Comparison of ENCODE assay signal across 22 cellular contexts in the genomic region with DNA sequence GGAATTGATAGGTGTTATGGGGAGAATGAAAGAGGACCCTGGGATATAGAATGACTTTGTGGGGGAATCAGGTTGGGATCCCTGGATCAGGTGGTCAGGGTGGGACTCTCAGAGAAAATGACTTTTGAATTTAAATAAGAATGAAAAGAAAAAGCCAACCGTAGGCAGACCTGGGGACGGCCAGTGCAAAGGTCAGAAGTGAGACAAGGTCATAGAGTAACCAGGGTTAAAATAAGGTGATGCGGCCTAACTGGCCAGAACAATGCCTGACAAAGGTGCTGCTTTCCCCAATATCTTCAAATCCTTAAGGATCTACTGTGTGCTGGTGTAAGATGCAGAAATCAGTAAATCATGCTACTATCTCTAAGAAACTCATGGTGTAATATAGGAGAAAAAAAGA.
DNase-seq lines count a peak whose midpoint lies in the region; ATAC-seq and TF ChIP-seq lines count a peak whose summit lies in the region.
"Had no signal": no experiment of that assay in that cellular context is flagged by ENCODE, and none has a peak within 500 bp of the region (broad histone marks: within the 10 kb centered on the region; RNA-seq: fewer than 3 reads in every experiment).

No MANE protein-coding gene starts in this region.

- H3K4me3 Mint-ChIP-seq in activated CD4-positive, alpha-beta T cell treated with anti-CD3 and anti-CD28 coated beads, Interleukin-2, amount 10 ng/mL, durations not matched to agents 24 days and 14 days: no peak overlapping the region
- no peak overlapping the region for H3K4me3 Mint-ChIP-seq in activated naive CD4-positive, alpha-beta T cell treated with anti-CD3 and anti-CD28 coated beads, Interleukin-2, amount 50 U/mL, for 24 hours
- H3K4me3 Mint-ChIP-seq in stimulated activated naive B cell treated with anti-CD40 and anti-IgM and Interleukin-4, amounts not matched to agents 10 μg/mL and 1 μg/mL and 100 μg/mL, for 72 hours: peak overlapping the region in 1 of 2 donors; percentile 7
- H3K4me3 Mint-ChIP-seq: B cell; CD14-positive monocyte; CD4-positive, alpha-beta T cell had no signal

- no peak overlapping the region for H3K27ac ChIP-seq in right lobe of liver
- no peak overlapping the region for H3K27ac ChIP-seq in ascending aorta
- H3K27ac ChIP-seq: 22Rv1, GM23248 had no signal

- H3K27me3 ChIP-seq in right lobe of liver (no peaks in the 10 kb centered on the region), ascending aorta (no peaks in the 10 kb centered on the region)
- H3K27me3 ChIP-seq: BLaER1 treated with 17β-estradiol and CSF1 and Interleukin-3, amounts not matched to agents 10 nM and 100 nM had no signal

- H3K4me1 Mint-ChIP-seq in activated CD4-positive, alpha-beta T cell treated with anti-CD3 and anti-CD28 coated beads, Interleukin-2, amount 10 ng/mL, durations not matched to agents 24 days and 14 days: peaks cover 59% of the 10 kb centered on the region
- peaks cover 34% of the 10 kb centered on the region for H3K4me1 Mint-ChIP-seq in activated naive CD4-positive, alpha-beta T cell treated with anti-CD3 and anti-CD28 coated beads, Interleukin-2, amount 50 U/mL, for 24 hours
- peaks cover 53 to 58% of the 10 kb centered on the region in 2 donors for H3K4me1 Mint-ChIP-seq in stimulated activated naive B cell treated with anti-CD40 and anti-IgM and Interleukin-4, amounts not matched to agents 10 μg/mL and 1 μg/mL and 100 μg/mL, for 72 hours

- H3K4me1 ChIP-seq in right lobe of liver (peaks cover 0 to 5% (median 2%) of the 10 kb centered on the region in 4 donors), ascending aorta (peaks cover 0 to 7% of the 10 kb centered on the region in 2 donors)

- H3K27me3 Mint-ChIP-seq in activated CD4-positive, alpha-beta T cell treated with anti-CD3 and anti-CD28 coated beads, Interleukin-2, amount 10 ng/mL, durations not matched to agents 24 days and 14 days: no peaks in the 10 kb centered on the region
- no peaks in the 10 kb centered on the region for H3K27me3 Mint-ChIP-seq in activated naive CD4-positive, alpha-beta T cell treated with anti-CD3 and anti-CD28 coated beads, Interleukin-2, amount 50 U/mL, for 24 hours
- no peaks in the 10 kb centered on the region for H3K27me3 Mint-ChIP-seq in stimulated activated naive B cell treated with anti-CD40 and anti-IgM and Interleukin-4, amounts not matched to agents 10 μg/mL and 1 μg/mL and 100 μg/mL, for 72 hours
- H3K27me3 Mint-ChIP-seq: B cell; CD4-positive, alpha-beta T cell; CD8-positive, alpha-beta memory T cell had no signal

- peaks cover 10% of the 10 kb centered on the region for H3K9me3 Mint-ChIP-seq in activated CD4-positive, alpha-beta T cell treated with anti-CD3 and anti-CD28 coated beads, Interleukin-2, amount 10 ng/mL, durations not matched to agents 24 days and 14 days
- H3K9me3 Mint-ChIP-seq in activated naive CD4-positive, alpha-beta T cell treated with anti-CD3 and anti-CD28 coated beads, Interleukin-2, amount 50 U/mL, for 24 hours: peaks cover 5% of the 10 kb centered on the region
- peaks cover 6 to 18% of the 10 kb centered on the region in 2 donors for H3K9me3 Mint-ChIP-seq in activated naive CD4-positive, alpha-beta T cell treated with anti-CD3 and anti-CD28 coated beads, Interleukin-2, amount 50 U/mL, for 72 hours
- no peaks in the 10 kb centered on the region for H3K9me3 Mint-ChIP-seq in stimulated activated naive B cell treated with anti-CD40 and anti-IgM and Interleukin-4, amounts not matched to agents 10 μg/mL and 1 μg/mL and 100 μg/mL, for 72 hours
- H3K9me3 Mint-ChIP-seq: CD8-positive, alpha-beta memory T cell had no signal

- intact Hi-C loops in activated CD4-positive, alpha-beta T cell treated with anti-CD3 and anti-CD28 coated beads, Interleukin-2, amount 10 ng/mL, durations not matched to agents 24 days and 14 days (cut with micrococcal nuclease): loop anchor here (5.0 kb wide), 1 partner anchor 165 kb away; no protein-coding TSS in a partner anchor
- intact Hi-C loops in right lobe of liver (cut with DNase I): no loop called here
- intact Hi-C loops in ascending aorta (cut with DNase I): no loop called here

- TF ChIP-seq CTCF in right lobe of liver (IDR thresholded peaks at IDR 0.05) (no peak), ascending aorta (IDR thresholded peaks at IDR 0.05) (no peak)

- 40% methylated on average over 3 of the region's 3 CpGs for WGBS in right lobe of liver (ENCODE audit: insufficient coverage, low coverage, low lambda C conversion rate, missing lambda C conversion rate)

- H3K9me3 ChIP-seq in right lobe of liver (no peaks in the 10 kb centered on the region), ascending aorta (no peaks in the 10 kb centered on the region)

- no peaks in the 10 kb centered on the region for H3K36me3 ChIP-seq in right lobe of liver
- H3K36me3 ChIP-seq in ascending aorta: no peaks in the 10 kb centered on the region
- H3K36me3 ChIP-seq: BLaER1 treated with 17β-estradiol and CSF1 and Interleukin-3, amounts not matched to agents 10 nM and 100 nM had no signal

- peak overlapping the region; percentile 16 for H3K27ac Mint-ChIP-seq in activated CD4-positive, alpha-beta T cell treated with anti-CD3 and anti-CD28 coated beads, Interleukin-2, amount 10 ng/mL, durations not matched to agents 24 days and 14 days
- H3K27ac Mint-ChIP-seq in activated naive CD4-positive, alpha-beta T cell treated with anti-CD3 and anti-CD28 coated beads, Interleukin-2, amount 50 U/mL, for 24 hours: peak overlapping the region; percentile 2
- no peak overlapping the region for H3K27ac Mint-ChIP-seq in activated naive CD4-positive, alpha-beta T cell treated with anti-CD3 and anti-CD28 coated beads, Interleukin-2, amount 50 U/mL, for 72 hours
- H3K27ac Mint-ChIP-seq in stimulated activated naive B cell treated with anti-CD40 and anti-IgM and Interleukin-4, amounts not matched to agents 10 μg/mL and 1 μg/mL and 100 μg/mL, for 72 hours: peak overlapping the region; percentile 56
- H3K27ac Mint-ChIP-seq: B cell; CD4-positive, alpha-beta T cell; CD8-positive, alpha-beta memory T cell had no signal

- no peak overlapping the region for H3K4me3 ChIP-seq in right lobe of liver
- H3K4me3 ChIP-seq in ascending aorta: no peak overlapping the region
- H3K4me3 ChIP-seq: BLaER1 treated with 17β-estradiol and CSF1 and Interleukin-3, amounts not matched to agents 10 nM and 100 nM; GM12878; GM23248 had no signal

- no peak for ATAC-seq in activated naive CD4-positive, alpha-beta T cell treated with anti-CD3 and anti-CD28 coated beads, Interleukin-2, amount 50 U/mL, for 72 hours
- ATAC-seq in right lobe of liver: peak; percentile 28 to 62 (median 52)
- no peak for ATAC-seq in stimulated activated naive B cell treated with anti-CD40 and anti-IgM and Interleukin-4, amounts not matched to agents 10 μg/mL and 1 μg/mL and 100 μg/mL, for 72 hours (replicated peaks)
- ATAC-seq: GM12878 had no signal

- H3K36me3 Mint-ChIP-seq in activated CD4-positive, alpha-beta T cell treated with anti-CD3 and anti-CD28 coated beads, Interleukin-2, amount 10 ng/mL, durations not matched to agents 24 days and 14 days (ENCODE audit: low read depth): peaks cover 15% of the 10 kb centered on the region
- H3K36me3 Mint-ChIP-seq in activated naive CD4-positive, alpha-beta T cell treated with anti-CD3 and anti-CD28 coated beads, Interleukin-2, amount 50 U/mL, for 24 hours: no peaks in the 10 kb centered on the region
- peaks cover 10 to 23% of the 10 kb centered on the region in 2 donors for H3K36me3 Mint-ChIP-seq in activated naive CD4-positive, alpha-beta T cell treated with anti-CD3 and anti-CD28 coated beads, Interleukin-2, amount 50 U/mL, for 72 hours
- H3K36me3 Mint-ChIP-seq in stimulated activated naive B cell treated with anti-CD40 and anti-IgM and Interleukin-4, amounts not matched to agents 10 μg/mL and 1 μg/mL and 100 μg/mL, for 72 hours: peaks cover 6 to 16% of the 10 kb centered on the region in 2 donors
- H3K36me3 Mint-ChIP-seq: CD14-positive monocyte had no signal

- DNase-seq in activated CD4-positive, alpha-beta T cell treated with anti-CD3 and anti-CD28 coated beads, Interleukin-2, amount 10 ng/mL, durations not matched to agents 24 days and 14 days: no peak
- no peak for DNase-seq in activated CD4-positive, alpha-beta T cell treated with anti-CD3 and anti-CD28 coated beads, Interleukin-2, amount 50 U/mL, for 1 hour
- no peak for DNase-seq in activated naive CD4-positive, alpha-beta T cell treated with anti-CD3 and anti-CD28 coated beads, Interleukin-2, amount 50 U/mL, for 72 hours (ENCODE audit: low spot score in 2 of 2)
- DNase-seq in right lobe of liver (no peak), NCI-H510A (lab: John Stamatoyannopoulos, UW) (no peak), ascending aorta (ENCODE audit: low spot score in 2 of 2) (no peak)
- DNase-seq in stimulated activated naive B cell treated with anti-CD40 and anti-IgM and Interleukin-4, amounts not matched to agents 10 μg/mL and 1 μg/mL and 100 μg/mL, for 72 hours: no peak
- DNase-seq: CD4-positive, alpha-beta T cell; CD8-positive, alpha-beta memory T cell; DMS 273 treated with DMSO at 0.1 percent for 48 hours; DMS79; EL; GDM1; GM23248; H7; HCEC 1CT had no signal

- no peak for TF ChIP-seq POLR2A in right lobe of liver (IDR thresholded peaks at IDR 0.05)

Comparison
In these comparisons a context has a peak if more than half of its experiments do, and no peak if none do; other contexts are left out.
1. H3K27ac Mint-ChIP-seq: peak in activated CD4-positive, alpha-beta T cell treated with anti-CD3 and anti-CD28 coated beads, Interleukin-2, amount 10 ng/mL, durations not matched to agents 24 days and 14 days (single experiment), activated naive CD4-positive, alpha-beta T cell treated with anti-CD3 and anti-CD28 coated beads, Interleukin-2, amount 50 U/mL, for 24 hours (single experiment) and stimulated activated naive B cell treated with anti-CD40 and anti-IgM and Interleukin-4, amounts not matched to agents 10 μg/mL and 1 μg/mL and 100 μg/mL, for 72 hours (single experiment); none in activated naive CD4-positive, alpha-beta T cell treated with anti-CD3 and anti-CD28 coated beads, Interleukin-2, amount 50 U/mL, for 72 hours (0 of 2).
2. ATAC-seq: peak in right lobe of liver (4 of 4); none in activated naive CD4-positive, alpha-beta T cell treated with anti-CD3 and anti-CD28 coated beads, Interleukin-2, amount 50 U/mL, for 72 hours (0 of 2) and stimulated activated naive B cell treated with anti-CD40 and anti-IgM and Interleukin-4, amounts not matched to agents 10 μg/mL and 1 μg/mL and 100 μg/mL, for 72 hours (0 of 2).